ENCODE assay signal across 11 cellular contexts in genomic region chr3:72663429-72663828, GRCh38.
DNase-seq lines count a peak whose midpoint lies in the region; ATAC-seq and TF ChIP-seq lines count a peak whose summit lies in the region.
"Had no signal": no experiment of that assay in that cellular context is flagged by ENCODE, and none has a peak within 500 bp of the region (broad histone marks: within the 10 kb centered on the region; RNA-seq: fewer than 3 reads in every experiment).

No MANE protein-coding gene starts in this region.

- H3K4me1 Mint-ChIP-seq in activated naive CD8-positive, alpha-beta T cell treated with anti-CD3 and anti-CD28 coated beads, Interleukin-2, amount 50 U/mL, for 24 hours, result peaks cover 2% of the 10 kb centered on the region

- H3K4me3 Mint-ChIP-seq in activated naive CD8-positive, alpha-beta T cell treated with anti-CD3 and anti-CD28 coated beads, Interleukin-2, amount 50 U/mL, for 24 hours, result no peak overlapping the region
- H3K4me3 Mint-ChIP-seq: nephron progenitor cell; stimulated activated naive CD8-positive, alpha-beta T cell treated with anti-CD3 and anti-CD28 coated beads, Interleukin-15, Interleukin-2, amounts not matched to agents 100 ng/mL and 50 ng/mL, for 24 hours; T-cell had no signal

- H3K9me3 ChIP-seq in BE2C, result no peaks in the 10 kb centered on the region

- H3K9me3 Mint-ChIP-seq in activated naive CD8-positive, alpha-beta T cell treated with anti-CD3 and anti-CD28 coated beads, Interleukin-2, amount 50 U/mL, for 24 hours, result no peaks in the 10 kb centered on the region
- H3K9me3 Mint-ChIP-seq: stimulated activated naive CD8-positive, alpha-beta T cell treated with anti-CD3 and anti-CD28 coated beads, Interleukin-15, Interleukin-2, amounts not matched to agents 100 ng/mL and 50 ng/mL, for 24 hours; T-cell had no signal

- no peak for TF ChIP-seq CTCF in BE2C (IDR thresholded peaks at IDR 0.05; ENCODE audit: low read depth, low read length)

- no peak overlapping the region for H3K27ac Mint-ChIP-seq in activated naive CD8-positive, alpha-beta T cell treated with anti-CD3 and anti-CD28 coated beads, Interleukin-2, amount 50 U/mL, for 24 hours
- H3K27ac Mint-ChIP-seq: nephron progenitor cell; stimulated activated naive CD8-positive, alpha-beta T cell treated with anti-CD3 and anti-CD28 coated beads, Interleukin-15, Interleukin-2, amounts not matched to agents 100 ng/mL and 50 ng/mL, for 24 hours; T-cell had no signal

- peaks cover 35% of the 10 kb centered on the region for H3K4me1 ChIP-seq in BE2C

- peak; percentile 7 for DNase-seq in H4 (ENCODE audit: low spot score)
- DNase-seq in NCI-H345 treated with DMSO at 0.1 percent for 48 hours (lab: John Stamatoyannopoulos, UW; ENCODE audit: unreplicated experiment), result peak; percentile 90
- DNase-seq in fibroblast of peridontal ligament (ENCODE audit: extremely low read depth), result peak; percentile 67
- peak in 24 of 49 donors; percentile 5 to 77 (median 31) for DNase-seq in substantia nigra (lab: John Stamatoyannopoulos, UW)
- no peak for DNase-seq in stimulated activated CD4-positive, alpha-beta T cell treated with anti-CD3 and anti-CD28 coated beads, Interleukin-2, amount 100 ng/mL, for 24 hours
- DNase-seq in activated naive CD8-positive, alpha-beta T cell treated with anti-CD3 and anti-CD28 coated beads, Interleukin-2, amount 50 U/mL, for 24 hours, result no peak
- no peak for DNase-seq in BE2C
- DNase-seq: amniotic stem cell, nephron progenitor cell, T-cell had no signal

- peaks cover 8% of the 10 kb centered on the region for H3K27me3 Mint-ChIP-seq in activated naive CD8-positive, alpha-beta T cell treated with anti-CD3 and anti-CD28 coated beads, Interleukin-2, amount 50 U/mL, for 24 hours
- H3K27me3 Mint-ChIP-seq: T-cell had no signal

- peak overlapping the region; percentile 90 for H3K27ac ChIP-seq in substantia nigra (ENCODE audit: low read depth, low read length, poor library complexity, severe bottlenecking)

- no peaks in the 10 kb centered on the region for H3K27me3 ChIP-seq in BE2C

- H3K36me3 ChIP-seq in BE2C, result no peaks in the 10 kb centered on the region

- no peaks in the 10 kb centered on the region for H3K36me3 Mint-ChIP-seq in activated naive CD8-positive, alpha-beta T cell treated with anti-CD3 and anti-CD28 coated beads, Interleukin-2, amount 50 U/mL, for 24 hours (ENCODE audit: low read depth)
- H3K36me3 Mint-ChIP-seq: T-cell had no signal

- H3K4me3 ChIP-seq in BE2C (ENCODE audit: low read depth, low read length), result no peak overlapping the region

- no peak for ATAC-seq in activated naive CD8-positive, alpha-beta T cell treated with anti-CD3 and anti-CD28 coated beads, Interleukin-2, amount 50 U/mL, for 24 hours
- ATAC-seq: T-cell had no signal

Comparison
In these comparisons a context has a peak if more than half of its experiments do, and no peak if none do; other contexts are left out.
1. DNase-seq: peak in H4 (single experiment), NCI-H345 treated with DMSO at 0.1 percent for 48 hours (single experiment) and fibroblast of peridontal ligament (single experiment); none in stimulated activated CD4-positive, alpha-beta T cell treated with anti-CD3 and anti-CD28 coated beads, Interleukin-2, amount 100 ng/mL, for 24 hours (0 of 2), activated naive CD8-positive, alpha-beta T cell treated with anti-CD3 and anti-CD28 coated beads, Interleukin-2, amount 50 U/mL, for 24 hours (single experiment) and BE2C (single experiment).